ENCODE assay signal across 13 cellular contexts in the genomic region with DNA sequence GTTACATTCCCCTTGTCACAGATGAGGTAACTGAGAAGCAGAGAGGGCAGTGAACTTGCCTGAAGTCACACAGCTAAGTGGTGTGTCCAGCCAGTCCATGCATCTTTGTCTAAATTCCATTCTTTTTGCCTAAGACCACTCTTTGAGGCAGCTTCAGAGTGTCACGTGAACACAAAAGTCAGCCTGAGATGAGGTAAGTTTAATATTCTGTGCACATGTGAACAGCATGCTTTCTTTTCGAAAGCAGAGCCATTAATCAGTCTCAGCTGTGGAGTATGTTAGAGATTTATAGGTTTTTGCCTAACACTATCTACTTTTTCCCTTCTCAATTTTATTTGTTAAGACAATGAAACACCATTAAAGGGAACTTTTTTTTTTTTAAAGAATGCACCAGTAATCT. TPM values are rescaled to one million over a fixed set of nuclear protein-coding genes. Genes with fewer than 3 reads are reported as not detected.
DNase-seq lines count a peak whose midpoint lies in the region; ATAC-seq and TF ChIP-seq lines count a peak whose summit lies in the region.
"Had no signal": no experiment of that assay in that cellular context is flagged by ENCODE, and none has a peak within 500 bp of the region (broad histone marks: within the 10 kb centered on the region; RNA-seq: fewer than 3 reads in every experiment).

No MANE protein-coding gene starts in this region.

- ATAC-seq in lower lobe of right lung (no peak), GM18498 (IDR thresholded peaks at IDR 0.05; ENCODE audit: unreplicated experiment) (no peak), mucosa of descending colon (no peak)
- no peak for ATAC-seq in activated T-cell treated with anti-CD3 and anti-CD28 coated beads, Interleukin-2, amount 50 U/mL, for 72 hours (replicated peaks in 1 of 2)
- ATAC-seq: WTC11 had no signal

- H3K27ac Mint-ChIP-seq in activated T-cell treated with anti-CD3 and anti-CD28 coated beads, Interleukin-2, amount 50 U/mL, for 72 hours, result no peak overlapping the region
- H3K27ac Mint-ChIP-seq: WTC11 had no signal

- peaks cover 63% of the 10 kb centered on the region for H3K4me1 ChIP-seq in lower lobe of right lung
- peaks cover 82% of the 10 kb centered on the region for H3K4me1 ChIP-seq in suprapubic skin
- H3K4me1 ChIP-seq in mucosa of descending colon (ENCODE audit: low read depth), result peaks cover 7% of the 10 kb centered on the region

- WGBS in suprapubic skin, result 38% methylated on average over 2 of the region's 2 CpGs

- peaks cover 43% of the 10 kb centered on the region for H3K27me3 Mint-ChIP-seq in activated T-cell treated with anti-CD3 and anti-CD28 coated beads, Interleukin-2, amount 50 U/mL, for 72 hours (ENCODE audit: low read depth)

- intact Hi-C loops in lower lobe of right lung (cut with DNase I) (no loop called here), mucosa of descending colon (cut with DNase I, micrococcal nuclease) (no loop called here)

- H3K4me3 Mint-ChIP-seq in activated T-cell treated with anti-CD3 and anti-CD28 coated beads, Interleukin-2, amount 50 U/mL, for 72 hours, result no peak overlapping the region
- H3K4me3 Mint-ChIP-seq: naive thymus-derived CD4-positive, alpha-beta T cell; WTC11 had no signal

- peak overlapping the region; percentile 50 for H3K27ac ChIP-seq in lower lobe of right lung
- peak overlapping the region; percentile 86 for H3K27ac ChIP-seq in suprapubic skin

- DNase-seq in H7, result peak; percentile 1
- DNase-seq in astrocyte of the spinal cord (ENCODE audit: low read depth, low spot score), result peak; percentile 58
- DNase-seq in lower lobe of right lung, result no peak
- DNase-seq in suprapubic skin (ENCODE audit: low spot score in 2 of 2), result no peak
- no peak for DNase-seq in activated T-cell treated with anti-CD3 and anti-CD28 coated beads, Interleukin-2, amount 50 U/mL, for 72 hours
- DNase-seq in midbrain (lab: John Stamatoyannopoulos, UW), result no peak
- no peak for DNase-seq in mucosa of descending colon
- DNase-seq: activated T-cell treated with anti-CD3 and anti-CD28 coated beads for 4 hours; aorta; naive thymus-derived CD4-positive, alpha-beta T cell; NCI-H1436 treated with DMSO at 0.1 percent for 48 hours had no signal

- H3K36me3 Mint-ChIP-seq in activated T-cell treated with anti-CD3 and anti-CD28 coated beads, Interleukin-2, amount 50 U/mL, for 72 hours (ENCODE audit: insufficient read depth in 2 of 2), result peaks cover 0 to 1% of the 10 kb centered on the region in 2 donors
- H3K36me3 Mint-ChIP-seq: naive thymus-derived CD4-positive, alpha-beta T cell had no signal

- no peak for TF ChIP-seq CTCF in astrocyte of the spinal cord (IDR thresholded peaks at IDR 0.05; ENCODE audit: low read depth, low read length)
- TF ChIP-seq CTCF in lower lobe of right lung (IDR thresholded peaks at IDR 0.05), result no peak
- TF ChIP-seq CTCF in suprapubic skin (IDR thresholded peaks at IDR 0.05), result no peak
- no peak for TF ChIP-seq CTCF in mucosa of descending colon (IDR thresholded peaks at IDR 0.05)

- no peaks in the 10 kb centered on the region for H3K9me3 ChIP-seq in lower lobe of right lung
- H3K9me3 ChIP-seq in suprapubic skin, result no peaks in the 10 kb centered on the region
- no peaks in the 10 kb centered on the region for H3K9me3 ChIP-seq in mucosa of descending colon

- no peak overlapping the region for H3K4me3 ChIP-seq in H7 (ENCODE audit: insufficient read depth, low read depth, low read length)
- no peak overlapping the region for H3K4me3 ChIP-seq in astrocyte of the spinal cord (ENCODE audit: low read depth, low read length)
- no peak overlapping the region for H3K4me3 ChIP-seq in lower lobe of right lung
- H3K4me3 ChIP-seq in suprapubic skin, result no peak overlapping the region
- H3K4me3 ChIP-seq in mucosa of descending colon, result no peak overlapping the region

- H3K36me3 ChIP-seq in H7 (replicated peaks; ENCODE audit: control insufficient read depth, insufficient read depth, low read length) (peaks cover 10% of the 10 kb centered on the region), lower lobe of right lung (no peaks in the 10 kb centered on the region), suprapubic skin (no peaks in the 10 kb centered on the region), mucosa of descending colon (ENCODE audit: low read depth) (no peaks in the 10 kb centered on the region)

- peaks cover 35% of the 10 kb centered on the region for H3K4me1 Mint-ChIP-seq in activated T-cell treated with anti-CD3 and anti-CD28 coated beads, Interleukin-2, amount 50 U/mL, for 72 hours (ENCODE audit: low read depth)

- no peak for TF ChIP-seq POLR2A in suprapubic skin (IDR thresholded peaks at IDR 0.05)

- no peak for TF ChIP-seq EP300 in suprapubic skin (IDR thresholded peaks at IDR 0.05)

- H3K27me3 ChIP-seq in H7 (ENCODE audit: control insufficient read depth, insufficient read depth, low read length) (no peaks in the 10 kb centered on the region), lower lobe of right lung (ENCODE audit: low read depth) (no peaks in the 10 kb centered on the region), suprapubic skin (no peaks in the 10 kb centered on the region)

- in situ Hi-C loops in astrocyte of the spinal cord (cut with HindIII; ENCODE audit: low sequenced_read_pairs), result no loop called here

- no peaks in the 10 kb centered on the region for H3K9me3 Mint-ChIP-seq in activated T-cell treated with anti-CD3 and anti-CD28 coated beads, Interleukin-2, amount 50 U/mL, for 72 hours
- H3K9me3 Mint-ChIP-seq: naive thymus-derived CD4-positive, alpha-beta T cell; WTC11 had no signal

RNA-seq across cellular contexts. Expression of a gene that starts 43.5 kb away (rescaled TPM):
- 36.7 and 47.7 TPM in 2 replicates for total RNA-seq in H7 (2014; rRNA removed; shearing (Covaris generic))
- total RNA-seq in lower lobe of right lung (49.8 TPM), suprapubic skin (10 to 100 TPM; 29.1 to 42.1 (median 31.3) TPM), mucosa of descending colon (10 to 100 TPM in 2 of 3 donors, 1 to 10 TPM in 1; 5.4 to 28.7 (median 19.9) TPM)
- total RNA-seq in activated T-cell treated with anti-CD3 and anti-CD28 coated beads, Interleukin-2, amount 50 U/mL, for 72 hours, result 1 to 10 TPM in 1 of 2 donors, under 1 TPM in 1; 0.49 to 1.3 TPM

Comparison
In these comparisons a context has a peak if more than half of its experiments do, and no peak if none do; other contexts are left out.
1. DNase-seq: peak in H7 (single experiment) and astrocyte of the spinal cord (single experiment); none in lower lobe of right lung (single experiment), suprapubic skin (0 of 2), activated T-cell treated with anti-CD3 and anti-CD28 coated beads, Interleukin-2, amount 50 U/mL, for 72 hours (0 of 2), midbrain (single experiment) and mucosa of descending colon (0 of 3).